24 cellular contexts compared by ENCODE assay signal in the genomic region with DNA sequence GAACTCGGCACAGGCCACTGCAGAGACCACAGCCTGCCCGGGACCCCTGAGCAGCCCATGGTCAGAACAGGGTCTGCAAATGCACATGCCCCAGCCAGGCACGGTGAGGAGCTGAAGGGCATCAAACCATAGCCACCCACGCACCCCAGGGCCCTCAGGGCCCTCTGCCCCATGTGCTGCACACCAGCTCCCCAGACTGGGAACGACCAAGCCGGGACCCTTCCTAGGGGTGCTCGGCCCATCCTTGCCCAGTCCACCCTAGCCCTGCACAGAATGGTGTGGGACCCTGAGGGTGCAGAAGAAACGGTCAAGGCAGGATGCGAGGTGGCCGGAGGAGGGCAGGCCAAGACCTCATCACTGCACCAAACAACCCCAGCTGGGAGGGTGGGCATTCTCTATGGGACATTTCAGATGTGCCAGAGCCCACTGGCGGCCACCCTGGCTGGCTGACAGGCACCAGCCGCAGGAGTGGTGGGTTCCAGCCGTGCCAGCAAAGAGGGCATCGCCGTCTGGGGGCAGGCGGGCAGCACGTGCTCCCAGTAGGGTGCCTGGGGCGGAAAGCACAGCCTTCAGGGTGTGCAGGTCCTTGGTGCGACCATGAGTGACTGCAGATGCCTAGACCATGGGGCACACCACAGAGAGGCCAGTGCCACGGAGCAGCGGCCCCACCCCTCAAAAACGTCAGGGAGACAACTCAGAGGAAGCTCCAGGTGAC. TPM values are rescaled to one million over a fixed set of nuclear protein-coding genes. Genes with fewer than 3 reads are reported as not detected.
A peak's percentile ranks its signal among the peaks of the same experiment; 100 is the strongest.
DNase-seq lines count a peak whose midpoint lies in the region; ATAC-seq, FAIRE-seq and TF ChIP-seq lines count a peak whose summit lies in the region.
"Had no signal": no experiment of that assay in that cellular context is flagged by ENCODE, and none has a peak within 500 bp of the region (broad histone marks: within the 10 kb centered on the region; RNA-seq: fewer than 3 reads in every experiment).

No MANE protein-coding gene starts in this region.

- TF ChIP-seq EP300 in HepG2 (IDR thresholded peaks at IDR 0.05; ENCODE audit: low read depth in 2 of 2, low read length in 2 of 2), result no peak
- TF ChIP-seq EP300 in HepG2 (CRISPR knock-in tag; IDR thresholded peaks at IDR 0.05; ENCODE audit: borderline replicate concordance), result no peak

- no peak overlapping the region for H3K4me2 ChIP-seq in HepG2 (ENCODE audit: low read depth, low read length)
- H3K4me2 ChIP-seq: PC-9 had no signal

- TF ChIP-seq RAD21 in HepG2 (CRISPR knock-in tag; IDR thresholded peaks at IDR 0.05), result no peak

- no peak overlapping the region for H2AFZ ChIP-seq in HepG2 (ENCODE audit: low read length)
- H2AFZ ChIP-seq: PC-9 had no signal

- BruUV-seq in HepG2 (replicated peaks; lab: Mats Ljungman, UMichigan), result no TSS peak

- H3K4me3 Mint-ChIP-seq in nephron progenitor cell, result no peak overlapping the region
- H3K4me3 Mint-ChIP-seq: CD8-positive, alpha-beta memory T cell had no signal

- H3K27me3 ChIP-seq in HepG2 (ENCODE audit: control insufficient read depth in 1 of 2, insufficient read depth in 2 of 2, low read length in 2 of 2) (no peaks in the 10 kb centered on the region), right lobe of liver (no peaks in the 10 kb centered on the region), left lung (no peaks in the 10 kb centered on the region)

- no peak for TF ChIP-seq CTCF in HepG2 (CRISPR knock-in tag; IDR thresholded peaks at IDR 0.05)
- no peak for TF ChIP-seq CTCF in right lobe of liver (IDR thresholded peaks at IDR 0.05)
- TF ChIP-seq CTCF in RWPE1 (conservative IDR thresholded peaks at IDR 0.05; ENCODE audit: low read depth), result no peak
- TF ChIP-seq CTCF in nephron progenitor cell (IDR thresholded peaks at IDR 0.05), result no peak
- no peak for TF ChIP-seq CTCF in left lung (IDR thresholded peaks at IDR 0.05)

- 93% methylated on average over 3 of the region's 22 CpGs for WGBS in HepG2 (ENCODE audit: low lambda C conversion rate)
- 100% methylated on average over 1 of the region's 22 CpGs for WGBS in right lobe of liver (ENCODE audit: insufficient coverage, low coverage, low lambda C conversion rate, missing lambda C conversion rate)

- H3K27me3 Mint-ChIP-seq in nephron progenitor cell (ENCODE audit: low read depth, poor library complexity), result no peaks in the 10 kb centered on the region
- H3K27me3 Mint-ChIP-seq: CD8-positive, alpha-beta memory T cell had no signal

- no peak for FAIRE-seq in HepG2 (lab: Jason Lieb, UNC)
- FAIRE-seq: A204.1, GM12892, HTR-8/SVneo had no signal

- no peaks in the 10 kb centered on the region for H3K9me3 Mint-ChIP-seq in nephron progenitor cell
- H3K9me3 Mint-ChIP-seq: CD8-positive, alpha-beta memory T cell had no signal

- in situ Hi-C loops in HepG2 (cut with HindIII; ENCODE audit: extremely low pct_ligation_motif_present, low pct_unique_long_range_greater_than_20kb), result no loop called here

- H3K4me1 ChIP-seq in HepG2 (ENCODE audit: insufficient read depth, low read length) (no peaks in the 10 kb centered on the region), right lobe of liver (peaks cover 0 to 42% (median 16%) of the 10 kb centered on the region in 4 donors), left lung (peaks cover 0 to 7% of the 10 kb centered on the region in 2 donors)

- peaks cover 73% of the 10 kb centered on the region for H3K4me1 Mint-ChIP-seq in nephron progenitor cell

- no peak overlapping the region for H3K4me3 ChIP-seq in HepG2 (replicated peaks in 1 of 3; ENCODE audit: insufficient read depth in 1 of 3, low read depth in 2 of 3, low read length in 3 of 3)
- H3K4me3 ChIP-seq in right lobe of liver, result no peak overlapping the region
- H3K4me3 ChIP-seq in left lung, result no peak overlapping the region
- H3K4me3 ChIP-seq: PC-9 had no signal

- H4K20me1 ChIP-seq in HepG2 (ENCODE audit: insufficient read depth, low read length), result peaks cover 12% of the 10 kb centered on the region; the same call in 1 of the 2 replicates

- peaks cover 20 to 63% of the 10 kb centered on the region in 2 experiments; a peak in 4 of 5 replicates for H3K36me3 ChIP-seq in HepG2 (replicated peaks in 1 of 2; ENCODE audit: control insufficient read depth in 1 of 2, insufficient read depth in 2 of 2, low read length in 2 of 2)
- H3K36me3 ChIP-seq in right lobe of liver, result peaks cover 0 to 34% (median 6%) of the 10 kb centered on the region in 4 donors
- H3K36me3 ChIP-seq in left lung, result peaks cover 0 to 43% of the 10 kb centered on the region in 2 donors

- H3K36me3 Mint-ChIP-seq in nephron progenitor cell (ENCODE audit: low read depth), result peaks cover 13% of the 10 kb centered on the region
- H3K36me3 Mint-ChIP-seq: CD8-positive, alpha-beta memory T cell had no signal

- no peak for DNase-seq in HepG2 (ENCODE audit: low spot score)
- no peak for DNase-seq in right lobe of liver
- no peak for DNase-seq in RWPE1 (ENCODE audit: low spot score)
- DNase-seq in nephron progenitor cell, result no peak
- no peak for DNase-seq in left lung
- no peak for DNase-seq in ureter (ENCODE audit: low spot score)
- DNase-seq in HPDE6-E6E7 (ENCODE audit: extremely low spot score), result no peak
- DNase-seq: C1 segment of cervical spinal cord; Calu3; CD8-positive, alpha-beta memory T cell; DND-41; KG1; MM.1S; NCI-H2029; NCI-H446 treated with DMSO at 0.1 percent for 48 hours; NCI-H526; NCI-H82; NK-92 treated with Interleukin-12 subunit alpha and Interleukin-12 subunit beta, amount 100 ng/mL, for 24 hours; PC-9; RPMI8226; SHP77 treated with DMSO at 0.1 percent for 48 hours had no signal

- peaks cover 18% of the 10 kb centered on the region for H3K79me2 ChIP-seq in HepG2 (ENCODE audit: insufficient read depth, low read length)

- intact Hi-C loops in HepG2 (cut with micrococcal nuclease; ENCODE audit: unreplicated experiment), result no loop called here
- intact Hi-C loops in right lobe of liver (cut with DNase I), result no loop called here
- intact Hi-C loops in left lung (cut with DNase I), result no loop called here

- POLR2A ChIA-PET in HepG2 (lab: Yijun Ruan, JAX), result interaction anchor here (2.9 kb wide), 1 partner anchor 10 kb away, joined by 15 read pairs; no protein-coding TSS in a partner anchor
- POLR2A ChIA-PET in RWPE1 (lab: Yijun Ruan, JAX; ENCODE audit: low non-redundant PET), result no interaction called here

- ATAC-seq in HepG2, result no peak
- no peak for ATAC-seq in right lobe of liver
- no peak for ATAC-seq in left lung

- H3K27ac ChIP-seq in HepG2 (ENCODE audit: extremely low read length, insufficient read depth, low read length) (no peak overlapping the region), right lobe of liver (no peak overlapping the region), RWPE1 (peak overlapping the region; percentile 24; the same call in 1 of the 2 replicates), left lung (no peak overlapping the region)
- H3K27ac ChIP-seq: PC-9 had no signal

- no peak overlapping the region for H3K9ac ChIP-seq in HepG2 (ENCODE audit: insufficient read depth, low read depth, low read length)

- CTCF ChIA-PET in HepG2 (lab: Yijun Ruan, JAX; ENCODE audit: low intra/inter-chr PET ratio, low total read pairs) (no interaction called here), RWPE1 (lab: Yijun Ruan, JAX) (interaction anchor here (1.0 kb wide), 1 partner anchor 79 kb away, joined by 3 read pairs; no protein-coding TSS in a partner anchor)

- no peaks in the 10 kb centered on the region for H3K9me3 ChIP-seq in HepG2 (ENCODE audit: low read length)
- H3K9me3 ChIP-seq in right lobe of liver, result no peaks in the 10 kb centered on the region
- H3K9me3 ChIP-seq in left lung, result no peaks in the 10 kb centered on the region

- H3K27ac Mint-ChIP-seq in nephron progenitor cell, result peak overlapping the region; percentile 61

- TF ChIP-seq POLR2A in HepG2 (IDR thresholded peaks at IDR 0.05; ENCODE audit: insufficient read depth in 1 of 2, low read depth in 2 of 2, low read length in 2 of 2), result no peak
- no peak for TF ChIP-seq POLR2A in right lobe of liver (IDR thresholded peaks at IDR 0.05)

TF ChIP-seq in HepG2, 621 proteins besides CTCF, POLR2A, EP300 and RAD21 (continues in another document):
- TF ChIP-seq ZNF530 (CRISPR knock-in tag; IDR thresholded peaks at IDR 0.05; ENCODE audit: low read depth) (no peak), ZNF782 (CRISPR knock-in tag; IDR thresholded peaks at IDR 0.05; ENCODE audit: borderline replicate concordance) (no peak), AGO1 (IDR thresholded peaks at IDR 0.05; ENCODE audit: low read depth, low read length, poor library complexity, severe bottlenecking) (no peak)

RNA-seq across cellular contexts. Expression of gene SLC12A7, which starts 16.4 kb away (rescaled TPM):
- total RNA-seq in HepG2 (2016; rRNA removed; fragmentation: Illumina TruSeq; extraction: Trizol) (7.4 and 14.0 TPM in 2 replicates), right lobe of liver (10 to 100 TPM; 38.9 to 65.2 (median 53.3) TPM), left lung (10 to 100 TPM; 39.4 to 45.0 TPM), ureter (77.0 TPM)
- total RNA-seq in HepG2 (2016; cell fraction: cytosol; rRNA removed; fragmentation: Illumina TruSeq; extraction: Trizol; ENCODE audit: low read depth), result 9.5 and 12.5 TPM in 2 replicates
- 5.2 and 15.7 TPM in 2 replicates for total RNA-seq in HepG2 (2016; cell fraction: insoluble cytoplasmic fraction; rRNA removed; fragmentation: Illumina TruSeq; extraction: Trizol)
- total RNA-seq in HepG2 (2016; cell fraction: membrane; rRNA removed; fragmentation: Illumina TruSeq; extraction: Trizol), result 6.9 and 7.7 TPM in 2 replicates
- total RNA-seq in HepG2 (2016; cell fraction: nucleus; rRNA removed; fragmentation: Illumina TruSeq; extraction: Trizol), result 21.8 and 25.8 TPM in 2 replicates
- 18.5 and 25.6 TPM in 2 replicates for polyA plus RNA-seq in HepG2 (2011; rRNA removed)
- polyA plus RNA-seq in HepG2 (2011; cell fraction: cytosol; rRNA removed), result 11.8 and 15.1 TPM in 2 replicates
- polyA plus RNA-seq in HepG2 (2011; cell fraction: nucleus; rRNA removed), result 164 and 213 TPM in 2 replicates
- polyA plus RNA-seq in HepG2 (2012), result 28.2 and 30.9 TPM in 2 replicates
- polyA plus RNA-seq in HepG2 (2016; cell fraction: cytosol; fragmentation: Illumina TruSeq; extraction: Trizol; ENCODE audit: low read depth), result 1.4 and 1.6 TPM in 2 replicates
- polyA plus RNA-seq in HepG2 (2016; cell fraction: insoluble cytoplasmic fraction; fragmentation: Illumina TruSeq; extraction: Trizol; ENCODE audit: low read depth), result 6.3 and 7.6 TPM in 2 replicates
- 3.2 and 3.7 TPM in 2 replicates for polyA plus RNA-seq in HepG2 (2016; cell fraction: membrane; fragmentation: Illumina TruSeq; extraction: Trizol; ENCODE audit: low read depth)
- 88.5 and 93.5 TPM in 2 replicates for polyA plus RNA-seq in HepG2 (2016; cell fraction: nucleus; fragmentation: Illumina TruSeq; extraction: Trizol; ENCODE audit: insufficient read depth, low read depth)
- polyA minus RNA-seq in HepG2 (2011; rRNA and poly(A)+ RNA removed; ENCODE audit: low replicate concordance), result 6.3 and 47.1 TPM in 2 replicates
- 14.7 and 16.2 TPM in 2 replicates for polyA minus RNA-seq in HepG2 (2011; cell fraction: cytosol; rRNA and poly(A)+ RNA removed)
- 40.3 and 44.4 TPM in 2 replicates for polyA minus RNA-seq in HepG2 (2011; cell fraction: nucleus; rRNA and poly(A)+ RNA removed)
